1 cellular context compared by ENCODE assay signal in genomic region chr3:171833775-171834460, GRCh38.
A peak's percentile ranks its signal among the peaks of the same experiment; 100 is the strongest.
TF ChIP-seq lines count a peak whose summit lies in the region.

No MANE protein-coding gene starts in this region.

TF ChIP-seq in HepG2, 621 proteins besides CTCF, POLR2A, EP300 and RAD21 (continues in another document):
- TF ChIP-seq ZNF331 (CRISPR knock-in tag; IDR thresholded peaks at IDR 0.05) (no peak), ELF3 (CRISPR knock-in tag; IDR thresholded peaks at IDR 0.05) (peak; percentile 15; the same call in 1 of the 2 replicates), FOXP4 (CRISPR knock-in tag; IDR thresholded peaks at IDR 0.05) (peak; percentile 21; the same call in 1 of the 2 replicates), ZNF335 (CRISPR knock-in tag; IDR thresholded peaks at IDR 0.05) (0 out of 2 replicates have a peak, but pooled peaks have one; percentile 28), STAG1 (CRISPR knock-in tag; IDR thresholded peaks at IDR 0.05) (peak; percentile 63), ZBTB7A (CRISPR knock-in tag; IDR thresholded peaks at IDR 0.05) (no peak), SSRP1 (CRISPR knock-in tag; IDR thresholded peaks at IDR 0.05) (0 out of 2 replicates have a peak, but pooled peaks have one; percentile 33), IKZF1 (IDR thresholded peaks at IDR 0.05) (no peak), ZKSCAN5 (CRISPR knock-in tag; IDR thresholded peaks at IDR 0.05) (no peak), ATF4 (CRISPR knock-in tag; IDR thresholded peaks at IDR 0.05) (no peak), HMG20B (CRISPR knock-in tag; conservative IDR thresholded peaks at IDR 0.05) (no peak), ATF7-NPFF (CRISPR knock-in tag; IDR thresholded peaks at IDR 0.05; ENCODE audit: low read depth) (no peak), RERE (CRISPR knock-in tag; IDR thresholded peaks at IDR 0.05; ENCODE audit: low read depth) (no peak), ZNF883 (CRISPR knock-in tag; IDR thresholded peaks at IDR 0.05; ENCODE audit: not compliant biosample characterization) (no peak), HDAC1 (CRISPR knock-in tag; IDR thresholded peaks at IDR 0.05) (no peak), HDAC6 (IDR thresholded peaks at IDR 0.05; ENCODE audit: low read depth, low read length) (no peak), ZBTB20 (CRISPR knock-in tag; IDR thresholded peaks at IDR 0.05; ENCODE audit: borderline replicate concordance, low read depth) (no peak), HNRNPUL1 (IDR thresholded peaks at IDR 0.05; ENCODE audit: low read depth, low read length) (no peak), ISL2 (CRISPR knock-in tag; IDR thresholded peaks at IDR 0.05) (peak; percentile 57; the same call in 1 of the 2 replicates), ZNF296 (CRISPR knock-in tag; conservative IDR thresholded peaks at IDR 0.05) (no peak), SOX6 (IDR thresholded peaks at IDR 0.05) (no peak), SOX6 (CRISPR knock-in tag; IDR thresholded peaks at IDR 0.05) (peak; percentile 19; the same call in 1 of the 2 replicates), ZMAT3 (CRISPR knock-in tag; conservative IDR thresholded peaks at IDR 0.05) (no peak), RNF2 (conservative IDR thresholded peaks at IDR 0.05; ENCODE audit: low read depth) (no peak), ZNF460 (CRISPR knock-in tag; IDR thresholded peaks at IDR 0.05; ENCODE audit: borderline replicate concordance) (no peak), FOXA3 (CRISPR knock-in tag; IDR thresholded peaks at IDR 0.05) (peak; percentile 52; the same call in 1 of the 2 replicates), NFYC (CRISPR knock-in tag; IDR thresholded peaks at IDR 0.05) (no peak), RFX3 (CRISPR knock-in tag; IDR thresholded peaks at IDR 0.05) (no peak), SMAD3 (CRISPR knock-in tag; IDR thresholded peaks at IDR 0.05) (peak; percentile 16; the same call in 1 of the 2 replicates), PAXIP1 (CRISPR knock-in tag; conservative IDR thresholded peaks at IDR 0.05) (no peak; the same call in 1 of the 2 replicates), PAWR (CRISPR knock-in tag; IDR thresholded peaks at IDR 0.05; ENCODE audit: borderline replicate concordance) (no peak), RFXAP (CRISPR knock-in tag; IDR thresholded peaks at IDR 0.05; ENCODE audit: borderline replicate concordance) (no peak), ARID5B (CRISPR knock-in tag; IDR thresholded peaks at IDR 0.05) (peak; percentile 33; the same call in 1 of the 2 replicates), MTA1 (CRISPR knock-in tag; IDR thresholded peaks at IDR 0.05; ENCODE audit: borderline replicate concordance) (no peak), HMGXB3 (CRISPR knock-in tag; IDR thresholded peaks at IDR 0.05; ENCODE audit: borderline replicate concordance) (no peak), NCOA2 (CRISPR knock-in tag; IDR thresholded peaks at IDR 0.05) (peak; percentile 81), GABPA (IDR thresholded peaks at IDR 0.05; ENCODE audit: low read depth, low read length) (no peak), GABPA (CRISPR knock-in tag; IDR thresholded peaks at IDR 0.05; ENCODE audit: low read depth) (0 out of 2 replicates have a peak, but pooled peaks have one; percentile 13), RARA (CRISPR knock-in tag; IDR thresholded peaks at IDR 0.05) (peak; percentile 13; the same call in 1 of the 2 replicates), HOXA7 (CRISPR knock-in tag; IDR thresholded peaks at IDR 0.05) (no peak), SMC3 (IDR thresholded peaks at IDR 0.05; ENCODE audit: low read length) (peak; percentile 43; the same call in 1 of the 2 replicates)
